15 cellular contexts compared by ENCODE assay signal in the genomic region with DNA sequence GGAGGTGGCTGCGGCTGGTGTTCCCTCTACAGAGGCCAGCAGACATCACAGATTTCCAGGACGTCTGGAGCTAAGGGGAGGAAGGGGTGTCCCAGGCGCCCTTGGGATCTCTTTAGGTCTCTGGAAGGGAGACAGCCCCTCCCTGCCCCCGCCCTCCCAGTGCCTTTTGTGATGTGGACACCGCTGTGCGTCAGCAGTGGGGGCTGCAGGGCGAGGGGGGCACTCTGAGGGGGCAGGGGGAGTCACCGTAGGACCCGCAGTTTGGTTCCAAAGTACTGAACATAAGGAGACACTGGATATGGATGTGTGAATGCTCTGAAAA.
"Had no signal": no experiment of that assay in that cellular context is flagged by ENCODE, and none has a peak within 500 bp of the region (broad histone marks: within the 10 kb centered on the region; RNA-seq: fewer than 3 reads in every experiment).

No MANE protein-coding gene starts in this region.

- H3K4me1 ChIP-seq: ascending aorta, thyroid gland had no signal

- H3K36me3 Mint-ChIP-seq: natural killer cell had no signal

- H3K27ac ChIP-seq: ascending aorta, ovary, thyroid gland, WERI-Rb-1 had no signal

- H3K9me3 Mint-ChIP-seq: activated naive CD8-positive, alpha-beta T cell treated with anti-CD3 and anti-CD28 coated beads, Interleukin-2, amount 50 U/mL, for 24 hours; activated T-helper 1 cell treated with anti-CD3 and anti-CD28 coated beads, Interleukin-12 subunit alpha, Interleukin-12 subunit beta, Interleukin-2, Interleukin-4 antibody, amounts not matched to agents 30 ng/mL and 10 ng/mL and 1 ng/mL, durations not matched to agents 14 hours and 24 hours and 36 hours; natural killer cell had no signal

- H3K4me3 Mint-ChIP-seq: activated naive CD8-positive, alpha-beta T cell treated with anti-CD3 and anti-CD28 coated beads, Interleukin-2, amount 50 U/mL, for 24 hours; activated T-helper 1 cell treated with anti-CD3 and anti-CD28 coated beads, Interleukin-12 subunit alpha, Interleukin-12 subunit beta, Interleukin-2, Interleukin-4 antibody, amounts not matched to agents 30 ng/mL and 10 ng/mL and 1 ng/mL, durations not matched to agents 14 hours and 24 hours and 36 hours; natural killer cell had no signal

- ATAC-seq: activated naive CD8-positive, alpha-beta T cell treated with anti-CD3 and anti-CD28 coated beads, Interleukin-2, amount 50 U/mL, for 24 hours; natural killer cell had no signal

- H3K4me3 ChIP-seq: ascending aorta, lung, ovary, skin epidermis, thyroid gland had no signal

- DNase-seq: activated CD4-positive, alpha-beta T cell treated with anti-CD3 and anti-CD28 coated beads for 4 hours; activated naive CD4-positive, alpha-beta T cell; activated naive CD8-positive, alpha-beta T cell treated with anti-CD3 and anti-CD28 coated beads, Interleukin-2, amount 50 U/mL, for 24 hours; cortex of kidney; effector memory CD4-positive, alpha-beta T cell; kidney glomerular epithelial cell; natural killer cell; T1000 had no signal

- H3K9me3 ChIP-seq: ascending aorta, ovary, thyroid gland had no signal

- H3K27me3 ChIP-seq: ascending aorta, ovary, thyroid gland had no signal

- H3K27me3 Mint-ChIP-seq: activated naive CD8-positive, alpha-beta T cell treated with anti-CD3 and anti-CD28 coated beads, Interleukin-2, amount 50 U/mL, for 24 hours had no signal

- H3K27ac Mint-ChIP-seq: activated naive CD8-positive, alpha-beta T cell treated with anti-CD3 and anti-CD28 coated beads, Interleukin-2, amount 50 U/mL, for 24 hours; activated T-helper 1 cell treated with anti-CD3 and anti-CD28 coated beads, Interleukin-12 subunit alpha, Interleukin-12 subunit beta, Interleukin-2, Interleukin-4 antibody, amounts not matched to agents 30 ng/mL and 10 ng/mL and 1 ng/mL, durations not matched to agents 14 hours and 24 hours and 36 hours had no signal

- H3K36me3 ChIP-seq: ascending aorta, ovary, thyroid gland, WERI-Rb-1 had no signal
